Comparison of ENCODE assay signal across 8 cellular contexts in genomic region chr11:93745005-93745755, GRCh38. TPM values are rescaled to one million over a fixed set of nuclear protein-coding genes. Genes with fewer than 3 reads are reported as not detected.
DNase-seq lines count a peak whose midpoint lies in the region; ATAC-seq and TF ChIP-seq lines count a peak whose summit lies in the region.
"Not testable (repeated sequence)": the region's sequence is repeated elsewhere in the genome, so short reads cannot be mapped to it uniquely, and the experiment has no call there.

No MANE protein-coding gene starts in this region.

- TF ChIP-seq CTCF in CD4-positive, alpha-beta T cell (IDR thresholded peaks at IDR 0.05); WERI-Rb-1 (IDR thresholded peaks at IDR 0.05; ENCODE audit: low read depth, low read length); colonic mucosa (IDR thresholded peaks at IDR 0.05); liver (IDR thresholded peaks at IDR 0.05; ENCODE audit: low read depth, low read length, missing input control); thoracic aorta (IDR thresholded peaks at IDR 0.05): not testable (repeated sequence)

- not testable (repeated sequence) for H3K9me3 ChIP-seq in CD4-positive, alpha-beta T cell (ENCODE audit: control insufficient read depth, low read length); WERI-Rb-1 (ENCODE audit: severe bottlenecking); colonic mucosa; liver (ENCODE audit: control insufficient read depth in 4 of 4, low read length in 3 of 4); thoracic aorta

- H3K36me3 Mint-ChIP-seq in CD4-positive, alpha-beta T cell (ENCODE audit: low read depth) = peaks cover 33% of the 10 kb centered on the region

- H3K4me3 ChIP-seq in WERI-Rb-1 (ENCODE audit: low read depth, low read length) = peak overlapping the region; percentile 24
- not testable (repeated sequence) for H3K4me3 ChIP-seq in colonic mucosa
- peak overlapping the region in 2 of 3 donors; percentile 16 to 22 for H3K4me3 ChIP-seq in liver (ENCODE audit: low read depth in 1 of 3, low read length in 3 of 3)
- peak overlapping the region; percentile 62 for H3K4me3 ChIP-seq in thoracic aorta

- not testable (repeated sequence) for H3K27me3 ChIP-seq in CD4-positive, alpha-beta T cell (ENCODE audit: control insufficient read depth, insufficient read depth, low read length); WERI-Rb-1 (ENCODE audit: insufficient read depth, low read depth, severe bottlenecking); colonic mucosa; liver (ENCODE audit: control insufficient read depth in 4 of 4, insufficient read depth in 4 of 4, low read length in 3 of 4); thoracic aorta (replicated peaks; ENCODE audit: insufficient read depth)

- H3K4me3 Mint-ChIP-seq in CD4-positive, alpha-beta T cell = peak overlapping the region; percentile 44

- H3K4me1 Mint-ChIP-seq in CD4-positive, alpha-beta T cell (ENCODE audit: low read depth) = peaks cover 39% of the 10 kb centered on the region

- not testable (repeated sequence) for TF ChIP-seq RAD21 in liver (IDR thresholded peaks at IDR 0.05)

- DNase-seq in CD4-positive, alpha-beta T cell; colonic mucosa; thoracic aorta (ENCODE audit: low spot score): not testable (repeated sequence)
- peak; percentile 63 to 64 for DNase-seq in Kasumi-1 (lab: John Stamatoyannopoulos, UW)
- DNase-seq in WERI-Rb-1 = peak; percentile 53
- peak; percentile 16 for DNase-seq in globus pallidus (ENCODE audit: low spot score)
- DNase-seq in pons (ENCODE audit: low spot score) = peak; percentile 25

- CTCF ChIA-PET in CD4-positive, alpha-beta T cell (lab: Charles Lee) = interaction anchor here (1.2 kb wide), 1 partner anchor 37 kb away, joined by 3 read pairs; no protein-coding TSS in a partner anchor

- not testable (repeated sequence) for H3K36me3 ChIP-seq in WERI-Rb-1; colonic mucosa; liver (ENCODE audit: control insufficient read depth in 4 of 4, insufficient read depth in 3 of 4, low read depth in 1 of 4, low read length in 3 of 4); thoracic aorta

- ATAC-seq in CD4-positive, alpha-beta T cell (ENCODE audit: poor library complexity); thoracic aorta (ENCODE audit: insufficient number of reproducible peaks, low FRiP score, low read depth): not testable (repeated sequence)

- POLR2A ChIA-PET in CD4-positive, alpha-beta T cell (lab: Charles Lee) = not testable (repeated sequence)

- intact Hi-C loops in CD4-positive, alpha-beta T cell (cut with DNase I, micrococcal nuclease) = not testable (repeated sequence)
- intact Hi-C loops in colonic mucosa (cut with DNase I) = loop anchor here (5.0 kb wide), 1 partner anchor 37 kb away; the partner anchor contains the start of gene MED17

- not testable (repeated sequence) for H3K27me3 Mint-ChIP-seq in CD4-positive, alpha-beta T cell

- H3K4me1 ChIP-seq in colonic mucosa = not testable (repeated sequence)
- peaks cover 0 to 37% (median 21%) of the 10 kb centered on the region in 4 donors for H3K4me1 ChIP-seq in liver (ENCODE audit: control insufficient read depth in 4 of 4, insufficient read depth in 4 of 4, low read length in 3 of 4)
- H3K4me1 ChIP-seq in thoracic aorta (ENCODE audit: control insufficient read depth in 1 of 2, low read depth in 2 of 2) = peaks cover 8 to 40% of the 10 kb centered on the region in 2 donors

- H3K27ac ChIP-seq in CD4-positive, alpha-beta T cell (ENCODE audit: low read depth, low read length) = not testable (repeated sequence)
- peak overlapping the region; percentile 83 for H3K27ac ChIP-seq in WERI-Rb-1
- H3K27ac ChIP-seq in colonic mucosa = peak overlapping the region; percentile 18
- H3K27ac ChIP-seq in liver (ENCODE audit: low read depth in 1 of 2, low read length in 2 of 2) = peak overlapping the region; percentile 35 to 57
- H3K27ac ChIP-seq in thoracic aorta = peak overlapping the region; percentile 73 to 82

- H3K9ac ChIP-seq in colonic mucosa (ENCODE audit: low read depth in 2 of 2, low read length in 2 of 2) = peak overlapping the region in 1 of 2 donors; percentile 5
- not testable (repeated sequence) for H3K9ac ChIP-seq in liver (ENCODE audit: low read depth in 1 of 2, low read length in 2 of 2)

- H3K27ac Mint-ChIP-seq in CD4-positive, alpha-beta T cell = peak overlapping the region; percentile 3

- not testable (repeated sequence) for H3K9me3 Mint-ChIP-seq in CD4-positive, alpha-beta T cell

- 23% methylated on average over 12 of the region's 12 CpGs for WGBS in liver

TF ChIP-seq in liver, 16 proteins besides CTCF, POLR2A, EP300 and RAD21:
- TF ChIP-seq SP1 (IDR thresholded peaks at IDR 0.05) = peak; percentile 31
- peak; percentile 15 for TF ChIP-seq MAX (IDR thresholded peaks at IDR 0.05)
- TF ChIP-seq YY1 (IDR thresholded peaks at IDR 0.05) = peak; percentile 12

RNA-seq across cellular contexts. Expression of gene C11orf54, which starts 3.7 kb away (rescaled TPM):
- 1 to 10 TPM; 6.8 to 8.0 TPM for total RNA-seq in CD4-positive, alpha-beta T cell
- 10 to 100 TPM; 37.1 to 59.4 TPM for total RNA-seq in colonic mucosa
- 100 to 1,000 TPM in 1 of 2 donors, 10 to 100 TPM in 1; 79.8 to 154 TPM for total RNA-seq in liver
- 100 to 1,000 TPM in 1 of 2 donors, 10 to 100 TPM in 1; 60.8 to 148 TPM for polyA plus RNA-seq in liver
- total RNA-seq in thoracic aorta = 10 to 100 TPM; 20.2 to 32.0 TPM

RNA-seq across cellular contexts. Expression of gene TAF1D, which starts 3.9 kb away (rescaled TPM):
- 100 to 1,000 TPM; 161 to 173 TPM for total RNA-seq in CD4-positive, alpha-beta T cell
- total RNA-seq in colonic mucosa (100 to 1,000 TPM in 1 of 2 donors, 10 to 100 TPM in 1; 73.7 to 100 TPM), liver (10 to 100 TPM; 31.5 to 97.7 TPM), thoracic aorta (100 to 1,000 TPM in 1 of 2 donors, 10 to 100 TPM in 1; 99.4 to 231 TPM)
- polyA plus RNA-seq in liver = 10 to 100 TPM; 18.2 to 27.9 TPM

RNA-seq across cellular contexts. Expression of gene MED17, which starts 38.9 kb away (rescaled TPM):
- total RNA-seq in CD4-positive, alpha-beta T cell = 10 to 100 TPM; 63.1 to 63.6 TPM
- total RNA-seq in colonic mucosa (10 to 100 TPM; 23.9 to 30.9 TPM), liver (10 to 100 TPM; 10.0 to 12.7 TPM), thoracic aorta (10 to 100 TPM; 12.3 to 32.7 TPM)
- polyA plus RNA-seq in liver = 1 to 10 TPM; 2.8 to 5.0 TPM
